ENCODE assay signal across 7 cellular contexts in the genomic region with DNA sequence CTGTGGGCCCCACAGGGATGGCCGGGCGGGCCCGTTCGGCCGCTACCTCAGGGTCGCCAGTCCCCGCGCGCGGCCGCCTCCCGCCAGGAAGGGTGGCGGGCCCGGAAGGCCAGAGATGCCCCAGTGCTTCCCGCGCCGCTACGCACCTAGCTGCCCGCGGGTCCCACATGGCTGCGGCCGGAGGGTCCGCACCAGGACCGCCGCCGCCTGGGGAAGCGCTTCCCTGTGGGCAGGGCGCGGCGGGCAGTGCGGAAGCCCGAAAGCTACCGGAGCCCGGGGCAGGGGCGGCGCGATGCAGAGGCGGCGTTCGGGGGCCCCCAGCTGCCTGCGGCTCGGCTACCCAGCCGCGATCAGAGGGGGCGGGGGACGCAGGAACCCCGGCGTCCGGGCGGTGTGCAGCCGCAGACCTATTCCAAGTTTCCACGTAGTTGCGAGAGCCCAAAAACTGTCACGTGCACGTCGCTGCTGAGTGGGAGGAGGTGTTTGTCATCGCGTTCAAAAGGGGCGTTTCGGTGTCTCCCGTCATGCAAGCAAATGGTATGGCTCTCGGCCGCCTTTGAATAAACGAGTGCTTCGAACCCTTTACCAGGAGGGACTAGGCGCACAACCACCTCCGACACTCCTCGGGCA. TPM values are rescaled to one million over a fixed set of nuclear protein-coding genes. Genes with fewer than 3 reads are reported as not detected.
DNase-seq lines count a peak whose midpoint lies in the region; ATAC-seq and TF ChIP-seq lines count a peak whose summit lies in the region.

A gene (minus strand): TSS at position 414 of the 630 bp plus-strand sequence. CDS start 245 bp downstream, at position 169.

- H3K27me3 ChIP-seq in parathyroid adenoma (ENCODE audit: control insufficient read depth, insufficient read depth, low read length) (no peaks in the 10 kb centered on the region), thymus (ENCODE audit: control insufficient read depth, insufficient read depth) (no peaks in the 10 kb centered on the region)

- H3K36me3 ChIP-seq in parathyroid adenoma (ENCODE audit: control insufficient read depth, insufficient read depth, low read length) (no peaks in the 10 kb centered on the region), thymus (ENCODE audit: control insufficient read depth, insufficient read depth) (no peaks in the 10 kb centered on the region)

- no peaks in the 10 kb centered on the region for H3K9me3 ChIP-seq in parathyroid adenoma (ENCODE audit: control insufficient read depth, low read length)
- no peaks in the 10 kb centered on the region for H3K9me3 ChIP-seq in thymus (ENCODE audit: control insufficient read depth)

- ATAC-seq in GM18861 (IDR thresholded peaks at IDR 0.05; ENCODE audit: unreplicated experiment) = peak; percentile 43
- peak; percentile 42 for ATAC-seq in HG02970 (IDR thresholded peaks at IDR 0.05; ENCODE audit: low FRiP score, unreplicated experiment)
- ATAC-seq in Right ventricle myocardium inferior = peak; percentile 72

- WGBS in thymus = 1% methylated on average over 68 of the region's 68 CpGs

- H3K4me1 ChIP-seq in parathyroid adenoma (no peaks in the 10 kb centered on the region), thymus (ENCODE audit: control insufficient read depth, insufficient read depth, low read length) (peaks cover 2% of the 10 kb centered on the region)

- peak within 1 kb of the TSS; percentile 99 for H2AFZ ChIP-seq in parathyroid adenoma

- peak within 1 kb of the TSS; percentile 60 for H3K27ac ChIP-seq in parathyroid adenoma
- peak within 1 kb of the TSS; percentile 40 for H3K27ac ChIP-seq in thymus (ENCODE audit: low read depth)

- no peaks in the 10 kb centered on the region for H3K79me2 ChIP-seq in parathyroid adenoma

- TF ChIP-seq CTCF in parathyroid adenoma (IDR thresholded peaks at IDR 0.05) = no peak

- intact Hi-C loops in Right ventricle myocardium inferior (cut with DNase I) = no loop called here

- H3K4me3 ChIP-seq in parathyroid adenoma (ENCODE audit: low read depth, low read length) (peak within 1 kb of the TSS; percentile 67), thymus (ENCODE audit: low read length) (peak within 1 kb of the TSS; percentile 82)

- peak within 1 kb of the TSS; percentile 75 for H3K9ac ChIP-seq in parathyroid adenoma

- DNase-seq in OCI-M1 (lab: John Stamatoyannopoulos, UW) (peak; percentile 40), Right ventricle myocardium inferior (ENCODE audit: missing footprints) (peak; percentile 79)
- DNase-seq in activated naive CD4-positive, alpha-beta T cell (lab: John Stamatoyannopoulos, UW) = peak; percentile 32 to 73 (median 56)

- H3K4me2 ChIP-seq in parathyroid adenoma (ENCODE audit: low read length) = peak within 1 kb of the TSS; percentile 75

RNA-seq across cellular contexts. Expression of the gene that starts here (rescaled TPM):
- 5.7 TPM for total RNA-seq in Right ventricle myocardium inferior
- polyA plus RNA-seq in thymus = 6.8 TPM

Comparison
In these comparisons a context has a peak if more than half of its experiments do, and no peak if none do; other contexts are left out.
1. Peak in every context shown above with its lines: DNase-seq, ATAC-seq, H3K4me3 ChIP-seq and H3K27ac ChIP-seq.